17 cellular contexts compared by ENCODE assay signal in genomic region chr9:130211548-130212226, GRCh38. TPM values are rescaled to one million over a fixed set of nuclear protein-coding genes. Genes with fewer than 3 reads are reported as not detected.
"Had no signal": no experiment of that assay in that cellular context is flagged by ENCODE, and none has a peak within 500 bp of the region (broad histone marks: within the 10 kb centered on the region; RNA-seq: fewer than 3 reads in every experiment).

No MANE protein-coding gene starts in this region.

- H3K27ac Mint-ChIP-seq: activated naive CD8-positive, alpha-beta T cell; memory B cell; naive thymus-derived CD8-positive, alpha-beta T cell; stimulated activated naive B cell treated with anti-CD40 and anti-IgM and Interleukin-4, amounts not matched to agents 10 μg/mL and 1 μg/mL and 100 μg/mL, for 72 hours; T-helper 1 cell treated with Interleukin-12 subunit alpha and Interleukin-12 subunit beta and Interleukin-4 antibody, amounts not matched to agents 30 μg/mL and 1 μg/mL, for 36 hours; type B pancreatic cell had no signal

- H3K36me3 Mint-ChIP-seq: activated naive CD8-positive, alpha-beta T cell; memory B cell; naive thymus-derived CD8-positive, alpha-beta T cell; type B pancreatic cell had no signal

- H3K36me3 ChIP-seq: colonic mucosa, spleen had no signal

- H3K27ac ChIP-seq: body of pancreas, colonic mucosa, spleen, WERI-Rb-1 had no signal

- H3K9me3 Mint-ChIP-seq: memory B cell; naive thymus-derived CD8-positive, alpha-beta T cell; stimulated activated naive B cell treated with anti-CD40 and anti-IgM and Interleukin-4, amounts not matched to agents 10 μg/mL and 1 μg/mL and 100 μg/mL, for 72 hours; T-helper 1 cell treated with Interleukin-12 subunit alpha and Interleukin-12 subunit beta and Interleukin-4 antibody, amounts not matched to agents 30 μg/mL and 1 μg/mL, for 36 hours; type B pancreatic cell had no signal

- H3K27me3 Mint-ChIP-seq: activated naive CD8-positive, alpha-beta T cell; type B pancreatic cell had no signal

- H3K4me1 Mint-ChIP-seq: memory B cell had no signal

- H3K27me3 ChIP-seq: body of pancreas, colonic mucosa had no signal

- H3K9me3 ChIP-seq: body of pancreas, colonic mucosa, mucosa of descending colon, spleen had no signal

- H3K4me3 ChIP-seq: body of pancreas, colonic mucosa, mucosa of descending colon, spleen had no signal

- H3K4me3 Mint-ChIP-seq: activated naive CD8-positive, alpha-beta T cell; memory B cell; naive thymus-derived CD8-positive, alpha-beta T cell; stimulated activated naive B cell treated with anti-CD40 and anti-IgM and Interleukin-4, amounts not matched to agents 10 μg/mL and 1 μg/mL and 100 μg/mL, for 72 hours; T-helper 1 cell treated with Interleukin-12 subunit alpha and Interleukin-12 subunit beta and Interleukin-4 antibody, amounts not matched to agents 30 μg/mL and 1 μg/mL, for 36 hours; type B pancreatic cell had no signal

- ATAC-seq: body of pancreas; mucosa of descending colon; naive thymus-derived CD8-positive, alpha-beta T cell had no signal

- DNase-seq: activated CD4-positive, alpha-beta T cell treated with anti-CD3 and anti-CD28 coated beads, Interleukin-2, amount 50 U/mL, for 48 hours; activated T-cell treated with anti-CD3 and anti-CD28 coated beads for 4 hours; amniotic stem cell; body of pancreas; caudate nucleus; colonic mucosa; mucosa of descending colon; spleen; stimulated activated CD4-positive, alpha-beta T cell treated with anti-CD3 and anti-CD28 coated beads, Interleukin-4, amount 100 ng/mL, for 4 hours; stimulated activated naive B cell treated with anti-CD40 and anti-IgM and Interleukin-4, amounts not matched to agents 10 μg/mL and 1 μg/mL and 100 μg/mL, for 72 hours; WERI-Rb-1 had no signal

- H3K4me1 ChIP-seq: body of pancreas, colonic mucosa, spleen had no signal

RNA-seq across cellular contexts. Expression of gene NCS1, which starts 39.5 kb away (rescaled TPM):
- total RNA-seq: naive thymus-derived CD8-positive, alpha-beta T cell had no signal

RNA-seq across cellular contexts. Expression of gene HMCN2, which starts 53.9 kb away (rescaled TPM):
- total RNA-seq: naive thymus-derived CD8-positive, alpha-beta T cell; renal cortical epithelial cell had no signal
- polyA plus RNA-seq: naive thymus-derived CD8-positive, alpha-beta T cell had no signal
